ENCODE assay signal across 2 cellular contexts in the genomic region with DNA sequence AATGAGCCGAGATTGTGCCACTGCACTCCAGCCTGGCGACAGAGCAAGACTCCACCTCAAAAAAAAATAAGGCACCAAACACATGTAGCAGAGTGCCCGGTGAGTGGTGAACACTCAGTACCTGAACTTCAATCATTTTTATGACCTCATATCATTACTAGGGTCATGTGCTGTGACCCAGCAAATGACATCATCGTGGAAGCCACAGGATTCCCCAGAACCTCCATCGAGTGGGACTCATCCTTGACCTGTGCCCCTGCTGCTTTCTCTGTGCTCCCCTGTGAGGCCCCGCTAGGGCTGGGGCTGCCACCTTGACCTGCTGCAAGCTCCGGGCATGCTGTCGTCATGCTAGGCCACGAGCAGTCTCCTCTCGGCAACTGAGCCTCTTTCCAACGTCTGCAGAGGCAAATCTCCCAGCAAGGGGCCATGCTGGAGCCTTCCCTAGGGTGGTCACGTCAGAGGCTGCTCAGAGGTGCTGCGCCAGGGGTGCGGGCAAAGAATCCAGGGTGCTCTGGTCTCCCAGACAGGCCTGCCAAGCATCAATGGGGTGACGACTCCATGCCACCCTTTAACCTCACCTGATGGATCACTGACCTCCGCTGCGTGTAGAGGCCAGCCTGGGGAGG.
TF ChIP-seq lines count a peak whose summit lies in the region.

No MANE protein-coding gene starts in this region.

TF ChIP-seq in IMR-90, 13 proteins besides CTCF, POLR2A, EP300 and RAD21:
- TF ChIP-seq RCOR1 (IDR thresholded peaks at IDR 0.05; ENCODE audit: insufficient replicate concordance, low read length) (no peak), FOS (IDR thresholded peaks at IDR 0.05; ENCODE audit: low read depth, low read length) (no peak), CHD1 (IDR thresholded peaks at IDR 0.05; ENCODE audit: low read depth, low read length) (no peak)
- TF ChIP-seq, protein P1, sequence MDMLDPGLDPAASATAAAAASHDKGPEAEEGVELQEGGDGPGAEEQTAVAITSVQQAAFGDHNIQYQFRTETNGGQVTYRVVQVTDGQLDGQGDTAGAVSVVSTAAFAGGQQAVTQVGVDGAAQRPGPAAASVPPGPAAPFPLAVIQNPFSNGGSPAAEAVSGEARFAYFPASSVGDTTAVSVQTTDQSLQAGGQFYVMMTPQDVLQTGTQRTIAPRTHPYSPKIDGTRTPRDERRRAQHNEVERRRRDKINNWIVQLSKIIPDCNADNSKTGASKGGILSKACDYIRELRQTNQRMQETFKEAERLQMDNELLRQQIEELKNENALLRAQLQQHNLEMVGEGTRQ (IDR thresholded peaks at IDR 0.05; ENCODE audit: low read depth, low read length) = no peak
- TF ChIP-seq, protein P2, sequence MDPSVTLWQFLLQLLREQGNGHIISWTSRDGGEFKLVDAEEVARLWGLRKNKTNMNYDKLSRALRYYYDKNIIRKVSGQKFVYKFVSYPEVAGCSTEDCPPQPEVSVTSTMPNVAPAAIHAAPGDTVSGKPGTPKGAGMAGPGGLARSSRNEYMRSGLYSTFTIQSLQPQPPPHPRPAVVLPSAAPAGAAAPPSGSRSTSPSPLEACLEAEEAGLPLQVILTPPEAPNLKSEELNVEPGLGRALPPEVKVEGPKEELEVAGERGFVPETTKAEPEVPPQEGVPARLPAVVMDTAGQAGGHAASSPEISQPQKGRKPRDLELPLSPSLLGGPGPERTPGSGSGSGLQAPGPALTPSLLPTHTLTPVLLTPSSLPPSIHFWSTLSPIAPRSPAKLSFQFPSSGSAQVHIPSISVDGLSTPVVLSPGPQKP (IDR thresholded peaks at IDR 0.05; ENCODE audit: borderline replicate concordance, low read depth, low read length) = no peak

TF ChIP-seq in GM12878, 131 proteins besides CTCF, POLR2A, EP300 and RAD21:
- TF ChIP-seq NR2F1 (conservative IDR thresholded peaks at IDR 0.05) = peak; percentile 72
- TF ChIP-seq, protein P3, sequence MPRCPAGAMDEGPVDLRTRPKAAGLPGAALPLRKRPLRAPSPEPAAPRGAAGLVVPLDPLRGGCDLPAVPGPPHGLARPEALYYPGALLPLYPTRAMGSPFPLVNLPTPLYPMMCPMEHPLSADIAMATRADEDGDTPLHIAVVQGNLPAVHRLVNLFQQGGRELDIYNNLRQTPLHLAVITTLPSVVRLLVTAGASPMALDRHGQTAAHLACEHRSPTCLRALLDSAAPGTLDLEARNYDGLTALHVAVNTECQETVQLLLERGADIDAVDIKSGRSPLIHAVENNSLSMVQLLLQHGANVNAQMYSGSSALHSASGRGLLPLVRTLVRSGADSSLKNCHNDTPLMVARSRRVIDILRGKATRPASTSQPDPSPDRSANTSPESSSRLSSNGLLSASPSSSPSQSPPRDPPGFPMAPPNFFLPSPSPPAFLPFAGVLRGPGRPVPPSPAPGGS (IDR thresholded peaks at IDR 0.05; ENCODE audit: borderline replicate concordance, insufficient read depth, low read depth, low read length, poor library complexity, severe bottlenecking) = no peak
